Comparison of ENCODE assay signal across 12 cellular contexts in genomic region chr2:153595939-153596338, GRCh38.
DNase-seq lines count a peak whose midpoint lies in the region; TF ChIP-seq lines count a peak whose summit lies in the region.
"Had no signal": no experiment of that assay in that cellular context is flagged by ENCODE, and none has a peak within 500 bp of the region (broad histone marks: within the 10 kb centered on the region; RNA-seq: fewer than 3 reads in every experiment).

No MANE protein-coding gene starts in this region.

- no peaks in the 10 kb centered on the region for H3K4me1 ChIP-seq in effector memory CD4-positive, alpha-beta T cell (ENCODE audit: control insufficient read depth, insufficient read depth, low read length, poor library complexity, severe bottlenecking)
- no peaks in the 10 kb centered on the region for H3K4me1 ChIP-seq in spleen

- intact Hi-C loops in spleen (cut with DNase I; ENCODE audit: low total_unique reads), result no loop called here

- no peaks in the 10 kb centered on the region for H3K36me3 ChIP-seq in effector memory CD4-positive, alpha-beta T cell (ENCODE audit: control insufficient read depth, insufficient read depth, low read length)
- no peaks in the 10 kb centered on the region for H3K36me3 ChIP-seq in spleen
- H3K36me3 ChIP-seq: esophagus squamous epithelium had no signal

- no peak overlapping the region for H3K4me3 ChIP-seq in effector memory CD4-positive, alpha-beta T cell (ENCODE audit: insufficient read depth, low read depth, low read length, poor library complexity, severe bottlenecking)
- H3K4me3 ChIP-seq in spleen, result no peak overlapping the region
- H3K4me3 ChIP-seq: esophagus squamous epithelium, GM23248 had no signal

- no peaks in the 10 kb centered on the region for H3K27me3 ChIP-seq in effector memory CD4-positive, alpha-beta T cell (replicated peaks; ENCODE audit: control insufficient read depth, insufficient read depth, low read length, poor library complexity, severe bottlenecking)
- H3K27me3 ChIP-seq in spleen (replicated peaks in 1 of 7), result no peaks in the 10 kb centered on the region
- H3K27me3 ChIP-seq: esophagus squamous epithelium had no signal

- H3K9me3 ChIP-seq in effector memory CD4-positive, alpha-beta T cell (ENCODE audit: control insufficient read depth, low read length), result no peaks in the 10 kb centered on the region
- peaks cover 0 to 19% (median 6%) of the 10 kb centered on the region in 8 donors for H3K9me3 ChIP-seq in spleen
- H3K9me3 ChIP-seq: esophagus squamous epithelium had no signal

- H3K27ac ChIP-seq in effector memory CD4-positive, alpha-beta T cell (ENCODE audit: insufficient read depth, low read length, poor library complexity, severe bottlenecking), result no peak overlapping the region
- H3K27ac ChIP-seq in spleen, result no peak overlapping the region
- H3K27ac ChIP-seq: esophagus squamous epithelium, GM23248 had no signal

- TF ChIP-seq POLR2A in spleen (IDR thresholded peaks at IDR 0.05), result no peak

- DNase-seq in H4 (ENCODE audit: low spot score) (peak; percentile 90), NCI-H2081 treated with DMSO at 0.1 percent for 48 hours (lab: John Stamatoyannopoulos, UW) (peak; percentile 39), SHP77 (lab: John Stamatoyannopoulos, UW) (peak; percentile 60 to 64), kidney tubule cell (ENCODE audit: low spot score) (peak; percentile 1), NCI-H1694 (lab: John Stamatoyannopoulos, UW) (no peak), spleen (no peak), COLO829 (ENCODE audit: low spot score) (no peak)
- no peak for DNase-seq in effector memory CD4-positive, alpha-beta T cell
- DNase-seq: activated CD4-positive, alpha-beta T cell treated with anti-CD3 and anti-CD28 coated beads, Interleukin-2, amount 50 U/mL, for 4 hours; activated naive CD4-positive, alpha-beta T cell treated with anti-CD3 and anti-CD28 coated beads for 36 hours; esophagus squamous epithelium; GM23248 had no signal

- TF ChIP-seq CTCF in spleen (IDR thresholded peaks at IDR 0.05 in 8 of 11, conservative IDR thresholded peaks at IDR 0.05 in 3 of 11), result no peak

Comparison
In these comparisons a context has a peak if more than half of its experiments do, and no peak if none do; other contexts are left out.
1. DNase-seq: peak in H4 (single experiment), NCI-H2081 treated with DMSO at 0.1 percent for 48 hours (single experiment), SHP77 (2 of 2) and kidney tubule cell (single experiment); none in effector memory CD4-positive, alpha-beta T cell (0 of 3), NCI-H1694 (single experiment), spleen (single experiment) and COLO829 (single experiment).